ENCODE assay signal across 13 cellular contexts in genomic region chr10:119700321-119700954, GRCh38. TPM values are rescaled to one million over a fixed set of nuclear protein-coding genes. Genes with fewer than 3 reads are reported as not detected.
DNase-seq lines count a peak whose midpoint lies in the region; ATAC-seq and TF ChIP-seq lines count a peak whose summit lies in the region.
"Had no signal": no experiment of that assay in that cellular context is flagged by ENCODE, and none has a peak within 500 bp of the region (broad histone marks: within the 10 kb centered on the region; RNA-seq: fewer than 3 reads in every experiment).

No MANE protein-coding gene starts in this region.

- no peaks in the 10 kb centered on the region for H3K27me3 ChIP-seq in esophagus muscularis mucosa
- H3K27me3 ChIP-seq: foreskin keratinocyte had no signal

- no peak overlapping the region for H3K4me3 ChIP-seq in esophagus muscularis mucosa

- intact Hi-C loops in esophagus muscularis mucosa (cut with DNase I): no loop called here

- H3K27me3 Mint-ChIP-seq in central memory CD8-positive, alpha-beta T cell: peaks cover 27% of the 10 kb centered on the region
- H3K27me3 Mint-ChIP-seq in HFFc6 (ENCODE audit: insufficient read depth): peaks cover 2% of the 10 kb centered on the region

- peak; percentile 61 for ATAC-seq in GM18868 (IDR thresholded peaks at IDR 0.05; ENCODE audit: unreplicated experiment)
- peak; percentile 47 for ATAC-seq in HG02588 (IDR thresholded peaks at IDR 0.05; ENCODE audit: unreplicated experiment)
- peak; percentile 40 for ATAC-seq in HG03565 (IDR thresholded peaks at IDR 0.05; ENCODE audit: unreplicated experiment)
- no peak for ATAC-seq in central memory CD8-positive, alpha-beta T cell (replicated peaks; ENCODE audit: extremely low read depth, poor library complexity, severe bottlenecking)
- ATAC-seq: foreskin keratinocyte had no signal

- H3K9me3 Mint-ChIP-seq in central memory CD8-positive, alpha-beta T cell: no peaks in the 10 kb centered on the region
- H3K9me3 Mint-ChIP-seq in HFFc6: 0 out of 2 replicates have a peak, but pooled peaks cover 4% of the 10 kb centered on the region

- no peaks in the 10 kb centered on the region for H3K36me3 Mint-ChIP-seq in central memory CD8-positive, alpha-beta T cell (ENCODE audit: insufficient read depth)
- no peaks in the 10 kb centered on the region for H3K36me3 Mint-ChIP-seq in HFFc6 (ENCODE audit: low read depth)

- in situ Hi-C loops in G401 (cut with HindIII; ENCODE audit: low sequenced_read_pairs): no loop called here

- H3K4me3 Mint-ChIP-seq in central memory CD8-positive, alpha-beta T cell: no peak overlapping the region
- H3K4me3 Mint-ChIP-seq in HFFc6: no peak overlapping the region

- TF ChIP-seq EP300 in esophagus muscularis mucosa (IDR thresholded peaks at IDR 0.05): no peak

- H3K27ac Mint-ChIP-seq in central memory CD8-positive, alpha-beta T cell (ENCODE audit: low read depth): peak overlapping the region; percentile 46
- H3K27ac Mint-ChIP-seq in HFFc6: no peak overlapping the region

- no peak for TF ChIP-seq CTCF in HFFc6 (IDR thresholded peaks at IDR 0.05)
- TF ChIP-seq CTCF in esophagus muscularis mucosa (IDR thresholded peaks at IDR 0.05): no peak

- peaks cover 0 to 8% (median 2%) of the 10 kb centered on the region in 4 donors for H3K4me1 ChIP-seq in esophagus muscularis mucosa
- H3K4me1 ChIP-seq: foreskin keratinocyte had no signal

- no peak for DNase-seq in central memory CD8-positive, alpha-beta T cell (ENCODE audit: low spot score in 2 of 2)
- DNase-seq in HFFc6 (no peak), G401 (ENCODE audit: low spot score) (no peak), esophagus muscularis mucosa (ENCODE audit: extremely low spot score) (no peak)
- DNase-seq in activated naive CD4-positive, alpha-beta T cell treated with anti-CD3 and anti-CD28 coated beads, Interleukin-2, amount 50 U/mL, for 16 hours: no peak
- DNase-seq: activated CD8-positive, alpha-beta memory T cell treated with anti-CD3 and anti-CD28 coated beads for 24 hours; foreskin keratinocyte; NCI-H1105 treated with DMSO at 0.1 percent for 48 hours; stimulated activated CD4-positive, alpha-beta T cell treated with anti-CD3 and anti-CD28 coated beads, Interleukin-12 subunit alpha, Interleukin-12 subunit beta, amount 100 ng/mL, for 4 hours; substantia nigra had no signal

- no peaks in the 10 kb centered on the region for H3K9me3 ChIP-seq in esophagus muscularis mucosa

- no peak for TF ChIP-seq POLR2A in esophagus muscularis mucosa (IDR thresholded peaks at IDR 0.05; ENCODE audit: low read depth)

- 79% methylated on average over 4 of the region's 4 CpGs for WGBS in esophagus muscularis mucosa

- H3K36me3 ChIP-seq in esophagus muscularis mucosa: no peaks in the 10 kb centered on the region

- peaks cover 12% of the 10 kb centered on the region for H3K4me1 Mint-ChIP-seq in central memory CD8-positive, alpha-beta T cell
- H3K4me1 Mint-ChIP-seq in HFFc6 (ENCODE audit: low read depth): peaks cover 22% of the 10 kb centered on the region

- H3K27ac ChIP-seq in esophagus muscularis mucosa (replicated peaks in 1 of 4): no peak overlapping the region
- H3K27ac ChIP-seq: foreskin keratinocyte had no signal

RNA-seq across cellular contexts. Expression of gene INPP5F, which starts 25.4 kb away (rescaled TPM):
- total RNA-seq in HFFc6 (2021; fragmentation: NEBNext Ultra II Directional; extraction: Animal tissue kit (Norgen Biotek cat#: 25700)): 10 to 100 TPM in 5 of 6 experiments, 1 to 10 TPM in 1; 8.7 to 12.8 (median 12.5) TPM
- total RNA-seq in G401 (2014; rRNA removed; shearing (Covaris generic)): 7.9 and 10.1 TPM in 2 replicates
- 10 to 100 TPM; 15.1 to 24.0 (median 19.0) TPM for total RNA-seq in esophagus muscularis mucosa

RNA-seq across cellular contexts. Expression of gene BAG3, which starts 49.3 kb away (rescaled TPM):
- total RNA-seq in HFFc6 (2021; fragmentation: NEBNext Ultra II Directional; extraction: Animal tissue kit (Norgen Biotek cat#: 25700)): 100 to 1,000 TPM in 4 of 6 experiments, 10 to 100 TPM in 2; 97.2 to 108 (median 101) TPM
- total RNA-seq in G401 (2014; rRNA removed; shearing (Covaris generic)): 8.5 and 14.6 TPM in 2 replicates
- total RNA-seq in esophagus muscularis mucosa: 10 to 100 TPM; 44.0 to 81.7 (median 73.9) TPM
